In genomic region chr1:180549770-180550169, GRCh38 we compare ENCODE assay signal across 3 cellular contexts. TPM values are rescaled to one million over a fixed set of nuclear protein-coding genes. Genes with fewer than 3 reads are reported as not detected.
"Had no signal": no experiment of that assay in that cellular context is flagged by ENCODE, and none has a peak within 500 bp of the region (broad histone marks: within the 10 kb centered on the region; RNA-seq: fewer than 3 reads in every experiment).

No MANE protein-coding gene starts in this region.

RNA-seq across cellular contexts. Expression of gene OVAAL, which starts 9.0 kb away (rescaled TPM):
- total RNA-seq: HT-29; SJSA1; T-helper 1 cell treated with Interleukin-12 subunit alpha and Interleukin-12 subunit beta and Interleukin-4 antibody, amounts not matched to agents 30 ng/mL and 1 ng/mL, for 36 hours had no signal
